ENCODE assay signal across 11 cellular contexts in the genomic region with DNA sequence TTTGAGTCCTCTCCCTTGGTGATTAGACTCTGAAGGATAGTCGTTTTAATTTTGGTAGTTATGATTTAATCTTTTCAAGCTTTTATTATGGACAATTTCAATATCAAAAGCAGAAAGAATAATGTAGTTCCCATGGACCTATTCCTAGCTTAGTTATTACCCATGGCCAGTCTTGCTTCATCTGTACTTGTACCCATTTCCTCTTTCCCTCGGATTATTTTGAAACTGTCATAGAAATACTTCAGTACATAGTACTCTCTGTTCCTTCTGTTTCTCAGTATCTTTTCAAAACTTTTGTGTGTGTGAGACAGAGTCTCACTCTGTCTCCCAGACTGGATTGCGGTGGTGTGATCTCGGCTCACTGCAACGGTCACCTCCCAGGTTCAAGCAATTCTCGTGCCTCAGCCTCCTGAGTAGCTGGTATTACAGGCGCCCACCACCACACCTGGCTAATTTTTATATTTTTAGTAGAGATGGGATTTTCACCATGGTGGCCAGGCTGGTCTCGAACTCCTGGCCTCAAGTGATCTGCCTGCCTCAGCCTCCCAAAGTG.
DNase-seq lines count a peak whose midpoint lies in the region; ATAC-seq and TF ChIP-seq lines count a peak whose summit lies in the region.
"Had no signal": no experiment of that assay in that cellular context is flagged by ENCODE, and none has a peak within 500 bp of the region (broad histone marks: within the 10 kb centered on the region; RNA-seq: fewer than 3 reads in every experiment).

No MANE protein-coding gene starts in this region.

- H3K4me2 ChIP-seq in BLaER1 treated with 17β-estradiol and CSF1 and Interleukin-3, amounts not matched to agents 10 nM and 100 nM = peak overlapping the region; percentile 69 to 94 (median 81)

- TF ChIP-seq CTCF in Calu3 (IDR thresholded peaks at IDR 0.05; ENCODE audit: unreplicated experiment) = no peak

- peaks cover 0 to 28% (median 5%) of the 10 kb centered on the region in 11 experiments; a peak in 5 of 22 replicates for H3K36me3 ChIP-seq in BLaER1 treated with 17β-estradiol and CSF1 and Interleukin-3, amounts not matched to agents 10 nM and 100 nM
- H3K36me3 ChIP-seq: BE2C, tibial artery had no signal

- H3K36me3 Mint-ChIP-seq in memory B cell = peaks cover 4% of the 10 kb centered on the region
- no peaks in the 10 kb centered on the region for H3K36me3 Mint-ChIP-seq in activated CD8-positive, alpha-beta memory T cell treated with anti-CD3 and anti-CD28 coated beads, Interleukin-2, amount 10 ng/mL, durations not matched to agents 7 days and 5 days
- no peaks in the 10 kb centered on the region for H3K36me3 Mint-ChIP-seq in Calu3 (ENCODE audit: insufficient read depth, unreplicated experiment)

- intact Hi-C loops in Calu3 (cut with micrococcal nuclease; ENCODE audit: unreplicated experiment) = no loop called here

- no peaks in the 10 kb centered on the region for H3K9me3 ChIP-seq in BLaER1 treated with 17β-estradiol and CSF1 and Interleukin-3, amounts not matched to agents 10 nM and 100 nM (replicated peaks in 1 of 11)
- H3K9me3 ChIP-seq: BE2C, tibial artery had no signal

- H3K9me3 Mint-ChIP-seq in memory B cell = no peaks in the 10 kb centered on the region
- no peaks in the 10 kb centered on the region for H3K9me3 Mint-ChIP-seq in activated CD8-positive, alpha-beta memory T cell treated with anti-CD3 and anti-CD28 coated beads, Interleukin-2, amount 10 ng/mL, durations not matched to agents 7 days and 5 days (ENCODE audit: low read depth)
- H3K9me3 Mint-ChIP-seq in Calu3 (ENCODE audit: low read depth, unreplicated experiment) = no peaks in the 10 kb centered on the region

- CTCF ChIA-PET in activated CD8-positive, alpha-beta memory T cell treated with anti-CD3 and anti-CD28 coated beads, Interleukin-2, amount 10 ng/mL, durations not matched to agents 7 days and 5 days (lab: Charles Lee) = interaction anchor here (0.5 to 1.4 kb wide), 3 partner anchors 15 to 950 kb away, joined by 3 to 5 read pairs (median 3); no protein-coding TSS in a partner anchor
- CTCF ChIA-PET in Calu3 (lab: Charles Lee) = interaction anchor here (0.6 kb wide), 1 partner anchor 381 kb away, joined by 3 read pairs; no protein-coding TSS in a partner anchor

- H3K4me3 Mint-ChIP-seq in memory B cell (peak overlapping the region; percentile 38), Calu3 (ENCODE audit: low read depth, unreplicated experiment) (no peak overlapping the region)
- H3K4me3 Mint-ChIP-seq in activated CD8-positive, alpha-beta memory T cell treated with anti-CD3 and anti-CD28 coated beads, Interleukin-2, amount 10 ng/mL, durations not matched to agents 7 days and 5 days = no peak overlapping the region

- peak overlapping the region in 1 of 10 experiments; percentile 17; a peak in 1 of 20 replicates for H3K4me3 ChIP-seq in BLaER1 treated with 17β-estradiol and CSF1 and Interleukin-3, amounts not matched to agents 10 nM and 100 nM
- H3K4me3 ChIP-seq: tibial artery had no signal

- peak overlapping the region; percentile 3 to 77 (median 53); a peak in 16 of 22 replicates for H3K27ac ChIP-seq in BLaER1 treated with 17β-estradiol and CSF1 and Interleukin-3, amounts not matched to agents 10 nM and 100 nM
- H3K27ac ChIP-seq: tibial artery had no signal

- no TSS peak for BruUV-seq in Calu3 (replicated peaks; lab: Mats Ljungman, UMichigan)

- peak overlapping the region in 4 of 11 experiments; percentile 24 to 60 (median 48); a peak in 7 of 22 replicates for H3K9ac ChIP-seq in BLaER1 treated with 17β-estradiol and CSF1 and Interleukin-3, amounts not matched to agents 10 nM and 100 nM

- H4K20me1 ChIP-seq in BLaER1 treated with 17β-estradiol and CSF1 and Interleukin-3, amounts not matched to agents 10 nM and 100 nM = peaks cover 0 to 98% (median 76%) of the 10 kb centered on the region in 11 experiments; a peak in 15 of 22 replicates

- peaks cover 53% of the 10 kb centered on the region for H3K4me1 Mint-ChIP-seq in memory B cell
- H3K4me1 Mint-ChIP-seq in activated CD8-positive, alpha-beta memory T cell treated with anti-CD3 and anti-CD28 coated beads, Interleukin-2, amount 10 ng/mL, durations not matched to agents 7 days and 5 days = peaks cover 21% of the 10 kb centered on the region
- H3K4me1 Mint-ChIP-seq in Calu3 (ENCODE audit: low read depth, unreplicated experiment) = no peaks in the 10 kb centered on the region

- ATAC-seq in HG02759 (IDR thresholded peaks at IDR 0.05; ENCODE audit: unreplicated experiment) (peak; percentile 38), memory B cell (ENCODE audit: low read depth) (no peak), GM19452 (IDR thresholded peaks at IDR 0.05; ENCODE audit: unreplicated experiment) (no peak)
- ATAC-seq in activated CD8-positive, alpha-beta memory T cell treated with anti-CD3 and anti-CD28 coated beads, Interleukin-2, amount 10 ng/mL, durations not matched to agents 7 days and 5 days = no peak

- H3K27me3 Mint-ChIP-seq in memory B cell (no peaks in the 10 kb centered on the region), Calu3 (ENCODE audit: unreplicated experiment) (no peaks in the 10 kb centered on the region)
- H3K27me3 Mint-ChIP-seq in activated CD8-positive, alpha-beta memory T cell treated with anti-CD3 and anti-CD28 coated beads, Interleukin-2, amount 10 ng/mL, durations not matched to agents 7 days and 5 days = no peaks in the 10 kb centered on the region

- peaks cover 72 to 99% (median 88%) of the 10 kb centered on the region in 10 experiments for H3K4me1 ChIP-seq in BLaER1 treated with 17β-estradiol and CSF1 and Interleukin-3, amounts not matched to agents 10 nM and 100 nM

- DNase-seq in SIG-M5 treated with dmso at 0.1 percent for 504 hours (lab: John Stamatoyannopoulos, UW; ENCODE audit: unreplicated experiment) = peak; percentile 91
- no peak for DNase-seq in memory B cell (ENCODE audit: low spot score in 2 of 2)
- no peak for DNase-seq in activated CD8-positive, alpha-beta memory T cell treated with anti-CD3 and anti-CD28 coated beads, Interleukin-2, amount 10 ng/mL, durations not matched to agents 7 days and 5 days
- DNase-seq in NAMALWA (ENCODE audit: low spot score) = no peak
- no peak for DNase-seq in Calu3
- DNase-seq: BE2C, tibial artery had no signal

- H3K27ac Mint-ChIP-seq in memory B cell (peak overlapping the region; percentile 66), Calu3 (ENCODE audit: unreplicated experiment) (no peak overlapping the region)
- H3K27ac Mint-ChIP-seq in activated CD8-positive, alpha-beta memory T cell treated with anti-CD3 and anti-CD28 coated beads, Interleukin-2, amount 10 ng/mL, durations not matched to agents 7 days and 5 days = no peak overlapping the region
- H3K27ac Mint-ChIP-seq: progenitor cell of endocrine pancreas had no signal

- no peaks in the 10 kb centered on the region for H3K27me3 ChIP-seq in BLaER1 treated with 17β-estradiol and CSF1 and Interleukin-3, amounts not matched to agents 10 nM and 100 nM
- H3K27me3 ChIP-seq: BE2C, tibial artery had no signal
